Comparison of ENCODE assay signal across 8 cellular contexts in genomic region chr1:99808391-99809115, GRCh38. TPM values are rescaled to one million over a fixed set of nuclear protein-coding genes. Genes with fewer than 3 reads are reported as not detected.
DNase-seq lines count a peak whose midpoint lies in the region; ATAC-seq and TF ChIP-seq lines count a peak whose summit lies in the region.

No MANE protein-coding gene starts in this region.

- peaks cover 4% of the 10 kb centered on the region; the same call in 1 of the 2 replicates for H3K4me1 ChIP-seq in BE2C
- peaks cover 0 to 4% (median 0%) of the 10 kb centered on the region in 4 donors for H3K4me1 ChIP-seq in liver (ENCODE audit: control insufficient read depth in 4 of 4, insufficient read depth in 4 of 4, low read length in 3 of 4)

- peak; percentile 96 for ATAC-seq in GM18502 (IDR thresholded peaks at IDR 0.05; ENCODE audit: poor library complexity, unreplicated experiment)
- peak; percentile 88 for ATAC-seq in HG02870 (IDR thresholded peaks at IDR 0.05; ENCODE audit: unreplicated experiment)

- WGBS in liver, result 17% methylated on average over 7 of the region's 7 CpGs

- H3K9ac ChIP-seq in liver (ENCODE audit: low read depth in 1 of 2, low read length in 2 of 2), result peak overlapping the region; percentile 37 to 45

- H3K27me3 ChIP-seq in BE2C (no peaks in the 10 kb centered on the region), liver (ENCODE audit: control insufficient read depth in 4 of 4, insufficient read depth in 4 of 4, low read length in 3 of 4) (no peaks in the 10 kb centered on the region)

- DNase-seq in BE2C (peak; percentile 67), NCI-H1092 treated with DMSO at 0.1 percent for 48 hours (lab: John Stamatoyannopoulos, UW) (peak; percentile 60), SK-MEL-5 (ENCODE audit: low read depth, low spot score) (peak; percentile 88), dedifferentiated amniotic fluid mesenchymal stem cell (ENCODE audit: extremely low spot score) (peak; percentile 94), stromal cell of bone marrow (ENCODE audit: low read depth) (peak; percentile 80)

- in situ Hi-C loops in SK-MEL-5 (cut with HindIII; ENCODE audit: low pct_unique_long_range_greater_than_20kb, low sequenced_read_pairs), result no loop called here

- no peak overlapping the region for H3K27ac ChIP-seq in liver (ENCODE audit: low read depth in 1 of 2, low read length in 2 of 2)

- no peaks in the 10 kb centered on the region for H3K36me3 ChIP-seq in BE2C
- no peaks in the 10 kb centered on the region for H3K36me3 ChIP-seq in liver (ENCODE audit: control insufficient read depth in 4 of 4, insufficient read depth in 3 of 4, low read depth in 1 of 4, low read length in 3 of 4)

- H3K4me3 ChIP-seq in BE2C (ENCODE audit: low read depth, low read length) (peak overlapping the region; percentile 30), liver (ENCODE audit: low read depth in 1 of 3, low read length in 3 of 3) (no peak overlapping the region)

- H3K9me3 ChIP-seq in BE2C (no peaks in the 10 kb centered on the region), liver (ENCODE audit: control insufficient read depth in 4 of 4, low read length in 3 of 4) (no peaks in the 10 kb centered on the region)

- TF ChIP-seq CTCF in BE2C (IDR thresholded peaks at IDR 0.05; ENCODE audit: low read depth, low read length), result peak; percentile 60
- TF ChIP-seq CTCF in liver (IDR thresholded peaks at IDR 0.05; ENCODE audit: low read depth, low read length, missing input control), result peak; percentile 69

- peak; percentile 99 for TF ChIP-seq RAD21 in liver (IDR thresholded peaks at IDR 0.05)

TF ChIP-seq in liver, 16 proteins besides CTCF, POLR2A, EP300 and RAD21:
- TF ChIP-seq, protein P1, sequence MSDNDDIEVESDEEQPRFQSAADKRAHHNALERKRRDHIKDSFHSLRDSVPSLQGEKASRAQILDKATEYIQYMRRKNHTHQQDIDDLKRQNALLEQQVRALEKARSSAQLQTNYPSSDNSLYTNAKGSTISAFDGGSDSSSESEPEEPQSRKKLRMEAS (IDR thresholded peaks at IDR 0.05), result peak; percentile 33
- TF ChIP-seq HNF4G (IDR thresholded peaks at IDR 0.05) (no peak), RXRA (IDR thresholded peaks at IDR 0.05) (peak; percentile 9 to 31), EGR1 (IDR thresholded peaks at IDR 0.05; ENCODE audit: low read depth in 2 of 2) (peak in 1 of 2 donors; percentile 55), FOXA2 (IDR thresholded peaks at IDR 0.05) (peak; percentile 45)

RNA-seq across cellular contexts. Expression of gene AGL, which starts 41.6 kb away (rescaled TPM):
- polyA plus RNA-seq in BE2C (2012; ENCODE audit: insufficient read depth, insufficient read length, low read depth), result 3.8 TPM
- 9.1 and 9.3 TPM in 2 replicates for total RNA-seq in SK-MEL-5 (2014; rRNA removed; shearing (Covaris generic))
- 5.8 and 7.8 TPM in 2 replicates for polyA plus RNA-seq in SK-MEL-5 (2015; cell fraction: cytosol; rRNA removed)
- polyA plus RNA-seq in SK-MEL-5 (2015; cell fraction: nucleus; rRNA removed), result 13.1 and 14.5 TPM in 2 replicates
- total RNA-seq in liver, result 10 to 100 TPM; 16.9 to 78.5 TPM
- 10 to 100 TPM; 10.1 to 23.0 TPM for polyA plus RNA-seq in liver

RNA-seq across cellular contexts. Expression of gene FRRS1, which starts 42.1 kb away (rescaled TPM):
- 0.22 TPM for polyA plus RNA-seq in BE2C (2012; ENCODE audit: insufficient read depth, insufficient read length, low read depth)
- total RNA-seq in SK-MEL-5 (2014; rRNA removed; shearing (Covaris generic)), result 7.6 and 8.9 TPM in 2 replicates
- polyA plus RNA-seq in SK-MEL-5 (2015; cell fraction: cytosol; rRNA removed), result 3.0 and 4.6 TPM in 2 replicates
- polyA plus RNA-seq in SK-MEL-5 (2015; cell fraction: nucleus; rRNA removed), result 5.3 and 7.3 TPM in 2 replicates
- 10 to 100 TPM; 49.2 to 87.4 TPM for total RNA-seq in liver
- polyA plus RNA-seq in liver, result 10 to 100 TPM in 1 of 2 donors, 1 to 10 TPM in 1; 2.7 to 11.5 TPM
